In genomic region chr20:57666106-57666833, GRCh38 we compare ENCODE assay signal across 18 cellular contexts. TPM values are rescaled to one million over a fixed set of nuclear protein-coding genes. Genes with fewer than 3 reads are reported as not detected.
DNase-seq lines count a peak whose midpoint lies in the region; ATAC-seq and TF ChIP-seq lines count a peak whose summit lies in the region.
"Had no signal": no experiment of that assay in that cellular context is flagged by ENCODE, and none has a peak within 500 bp of the region (broad histone marks: within the 10 kb centered on the region; RNA-seq: fewer than 3 reads in every experiment).

No MANE protein-coding gene starts in this region.

- no peak for DNase-seq in T-helper 17 cell
- peak in 2 of 3 donors; percentile 6 to 29 for DNase-seq in right lobe of liver
- peak; percentile 64 for DNase-seq in spleen
- no peak for DNase-seq in GM03348 (ENCODE audit: low spot score)
- DNase-seq in stimulated activated CD4-positive, alpha-beta T cell treated with anti-CD3 and anti-CD28 coated beads, Interleukin-1b, Interleukin-23, amount 100 ng/mL, for 48 hours = no peak
- DNase-seq: AML-193; CD4-positive, alpha-beta T cell; DMS79; HFFc6; MM.1S; NCI-H1105; NCI-H1694 treated with DMSO at 0.1 percent for 48 hours had no signal

- TF ChIP-seq CTCF in right lobe of liver (IDR thresholded peaks at IDR 0.05) = no peak
- no peak for TF ChIP-seq CTCF in spleen (IDR thresholded peaks at IDR 0.05 in 8 of 11, conservative IDR thresholded peaks at IDR 0.05 in 3 of 11)

- no peak overlapping the region for H3K4me3 Mint-ChIP-seq in T-helper 17 cell
- H3K4me3 Mint-ChIP-seq: CD4-positive, alpha-beta T cell; HFFc6 had no signal

- peaks cover 10% of the 10 kb centered on the region for H3K36me3 ChIP-seq in BLaER1
- H3K36me3 ChIP-seq in right lobe of liver = no peaks in the 10 kb centered on the region
- no peaks in the 10 kb centered on the region for H3K36me3 ChIP-seq in spleen
- H3K36me3 ChIP-seq: Peyer's patch had no signal

- H3K27ac ChIP-seq in BLaER1 = peak overlapping the region; percentile 69
- no peak overlapping the region for H3K27ac ChIP-seq in right lobe of liver
- no peak overlapping the region for H3K27ac ChIP-seq in spleen
- H3K27ac ChIP-seq: KMS-11, Peyer's patch had no signal

- no peaks in the 10 kb centered on the region for H3K27me3 ChIP-seq in BLaER1
- H3K27me3 ChIP-seq in right lobe of liver = no peaks in the 10 kb centered on the region
- H3K27me3 ChIP-seq in spleen (replicated peaks in 1 of 7) = no peaks in the 10 kb centered on the region
- H3K27me3 ChIP-seq: Peyer's patch had no signal

- WGBS in right lobe of liver (ENCODE audit: insufficient coverage, low coverage, low lambda C conversion rate, missing lambda C conversion rate) = 72% methylated on average over 7 of the region's 21 CpGs
- WGBS in spleen, 5 donors = 81 to 88% (median 84%) methylated on average over 21 of the region's 21 CpGs

- no peaks in the 10 kb centered on the region for H3K27me3 Mint-ChIP-seq in T-helper 17 cell
- H3K27me3 Mint-ChIP-seq: CD4-positive, alpha-beta T cell had no signal

- peaks cover 100% of the 10 kb centered on the region for H3K4me1 ChIP-seq in BLaER1
- H3K4me1 ChIP-seq in right lobe of liver = no peaks in the 10 kb centered on the region
- H3K4me1 ChIP-seq in spleen = peaks cover 0 to 28% (median 2%) of the 10 kb centered on the region in 6 donors

- no peak for ATAC-seq in T-helper 17 cell
- ATAC-seq in right lobe of liver = no peak
- no peak for ATAC-seq in GM18502 (IDR thresholded peaks at IDR 0.05; ENCODE audit: poor library complexity, unreplicated experiment)

- H3K4me1 Mint-ChIP-seq in T-helper 17 cell = peaks cover 11% of the 10 kb centered on the region

- intact Hi-C loops in right lobe of liver (cut with DNase I) = no loop called here
- intact Hi-C loops in spleen (cut with DNase I; ENCODE audit: low total_unique reads) = no loop called here

- peaks cover 2% of the 10 kb centered on the region for H3K36me3 Mint-ChIP-seq in T-helper 17 cell (ENCODE audit: low read depth)

- H3K4me3 ChIP-seq in BLaER1 (peak overlapping the region; percentile 25; the same call in 1 of the 2 replicates), right lobe of liver (no peak overlapping the region), spleen (no peak overlapping the region)
- H3K4me3 ChIP-seq: Peyer's patch had no signal

- TF ChIP-seq POLR2A in right lobe of liver (IDR thresholded peaks at IDR 0.05) (no peak), spleen (IDR thresholded peaks at IDR 0.05) (no peak)

- H3K9ac ChIP-seq in BLaER1 = 0 out of 2 replicates have a peak overlapping the region, but pooled peaks have one; percentile 43
- H3K9ac ChIP-seq: KMS-11 had no signal

- H3K9me3 ChIP-seq in BLaER1 = no peaks in the 10 kb centered on the region
- no peaks in the 10 kb centered on the region for H3K9me3 ChIP-seq in T-helper 17 cell (ENCODE audit: control insufficient read depth, low read length, poor library complexity, severe bottlenecking)
- H3K9me3 ChIP-seq in right lobe of liver = no peaks in the 10 kb centered on the region
- no peaks in the 10 kb centered on the region for H3K9me3 ChIP-seq in spleen
- H3K9me3 ChIP-seq: Peyer's patch had no signal

- H3K4me2 ChIP-seq in BLaER1 = peak overlapping the region; percentile 86
- H3K4me2 ChIP-seq: KMS-11 had no signal

- H4K20me1 ChIP-seq in BLaER1 = peaks cover 94% of the 10 kb centered on the region

- peak overlapping the region; percentile 59 for H3K27ac Mint-ChIP-seq in T-helper 17 cell
- H3K27ac Mint-ChIP-seq: CD4-positive, alpha-beta T cell; HFFc6 had no signal

RNA-seq across cellular contexts. Expression of gene PMEPA1, which starts 43.5 kb away (rescaled TPM):
- total RNA-seq in T-helper 17 cell = 1 to 10 TPM; 4.5 to 5.8 TPM
- 1 to 10 TPM in 4 of 6 experiments, under 1 TPM in 2; 0.50 to 2.3 (median 1.4) TPM for total RNA-seq in right lobe of liver
- 10 to 100 TPM in 5 of 7 donors, 1 to 10 TPM in 2; 7.3 to 15.7 (median 10.9) TPM for total RNA-seq in spleen
- 1 to 10 TPM; 4.8 to 7.9 (median 6.7) TPM for polyA plus RNA-seq in spleen

RNA-seq across cellular contexts. Expression of gene ZBP1, which starts 46.0 kb away (rescaled TPM):
- total RNA-seq in T-helper 17 cell (10 to 100 TPM; 38.6 to 41.0 TPM), right lobe of liver (under 1 TPM in 4 of 6 experiments, not detected in 2; 0.14 to 0.75 (median 0.36) TPM), spleen (10 to 100 TPM; 11.7 to 28.4 (median 20.9) TPM)
- 10 to 100 TPM in 1 of 3 donors, 1 to 10 TPM in 2; 8.6 to 11.2 (median 9.8) TPM for polyA plus RNA-seq in spleen
- total RNA-seq: H4, HFFc6, NCI-H460 had no signal

Comparison
In these comparisons a context has a peak if more than half of its experiments do, and no peak if none do; other contexts are left out.
1. DNase-seq: peak in right lobe of liver (2 of 3) and spleen (single experiment); none in T-helper 17 cell (0 of 3), GM03348 (single experiment) and stimulated activated CD4-positive, alpha-beta T cell treated with anti-CD3 and anti-CD28 coated beads, Interleukin-1b, Interleukin-23, amount 100 ng/mL, for 48 hours (single experiment).
2. RNA of gene ZBP1, which starts 46.0 kb away (total RNA-seq): 38.6 to 41.0 TPM in T-helper 17 cell and 11.7 to 28.4 TPM in spleen; 0.14 to 0.75 TPM in right lobe of liver; every median in the first group is over 4 times any median in the second.